In the genomic region with DNA sequence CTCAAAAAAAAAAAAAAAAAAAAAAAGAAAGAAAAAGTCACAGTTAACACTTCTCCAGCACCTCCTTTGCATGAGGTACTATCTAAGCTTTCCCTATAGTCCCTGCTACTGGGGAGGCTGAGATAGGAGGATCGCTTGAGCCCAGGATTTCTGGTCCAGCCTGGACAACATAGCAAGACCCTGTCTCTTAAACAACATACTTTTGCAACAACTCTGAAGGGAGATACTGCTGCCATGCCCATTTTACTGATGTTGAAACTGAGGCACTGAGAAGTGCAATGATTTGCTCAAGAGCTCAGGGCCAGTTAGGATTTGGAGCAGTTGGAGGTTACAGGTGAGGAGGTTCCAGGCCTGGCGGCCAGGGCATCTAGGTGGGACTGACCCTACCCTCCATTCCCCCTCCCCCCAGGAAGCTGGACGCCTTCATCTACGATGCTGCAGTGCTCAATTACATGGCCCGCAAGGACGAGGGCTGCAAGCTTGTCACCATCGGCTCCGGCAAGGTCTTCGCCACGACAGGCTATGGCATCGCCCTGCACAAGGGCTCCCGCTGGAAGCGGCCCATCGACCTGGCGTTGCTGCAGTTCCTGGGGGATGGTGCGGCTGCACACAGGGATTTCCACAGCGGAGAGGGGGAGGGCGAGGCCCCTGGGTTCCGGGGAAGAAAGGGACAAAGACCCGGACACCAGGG, we compare ENCODE assay signal across 1 cellular context.
A peak's percentile ranks its signal among the peaks of the same experiment; 100 is the strongest.
TF ChIP-seq lines count a peak whose summit lies in the region.

No MANE protein-coding gene starts in this region.

TF ChIP-seq in H1, 55 proteins besides CTCF, POLR2A, EP300 and RAD21:
- no peak for TF ChIP-seq PHF8 (conservative IDR thresholded peaks at IDR 0.05; ENCODE audit: low read depth, low read length)
- 0 out of 2 replicates have a peak, but pooled peaks have one; percentile 12 for TF ChIP-seq KDM1A (IDR thresholded peaks at IDR 0.05; ENCODE audit: borderline replicate concordance, low read length)
